In genomic region chr9:133958756-133959155, GRCh38 we compare ENCODE assay signal across 1 cellular context.
TF ChIP-seq lines count a peak whose summit lies in the region.

No MANE protein-coding gene starts in this region.

TF ChIP-seq in WTC11, 78 proteins besides CTCF, POLR2A, EP300 and RAD21 (continued from another document):
- TF ChIP-seq, protein P1, sequence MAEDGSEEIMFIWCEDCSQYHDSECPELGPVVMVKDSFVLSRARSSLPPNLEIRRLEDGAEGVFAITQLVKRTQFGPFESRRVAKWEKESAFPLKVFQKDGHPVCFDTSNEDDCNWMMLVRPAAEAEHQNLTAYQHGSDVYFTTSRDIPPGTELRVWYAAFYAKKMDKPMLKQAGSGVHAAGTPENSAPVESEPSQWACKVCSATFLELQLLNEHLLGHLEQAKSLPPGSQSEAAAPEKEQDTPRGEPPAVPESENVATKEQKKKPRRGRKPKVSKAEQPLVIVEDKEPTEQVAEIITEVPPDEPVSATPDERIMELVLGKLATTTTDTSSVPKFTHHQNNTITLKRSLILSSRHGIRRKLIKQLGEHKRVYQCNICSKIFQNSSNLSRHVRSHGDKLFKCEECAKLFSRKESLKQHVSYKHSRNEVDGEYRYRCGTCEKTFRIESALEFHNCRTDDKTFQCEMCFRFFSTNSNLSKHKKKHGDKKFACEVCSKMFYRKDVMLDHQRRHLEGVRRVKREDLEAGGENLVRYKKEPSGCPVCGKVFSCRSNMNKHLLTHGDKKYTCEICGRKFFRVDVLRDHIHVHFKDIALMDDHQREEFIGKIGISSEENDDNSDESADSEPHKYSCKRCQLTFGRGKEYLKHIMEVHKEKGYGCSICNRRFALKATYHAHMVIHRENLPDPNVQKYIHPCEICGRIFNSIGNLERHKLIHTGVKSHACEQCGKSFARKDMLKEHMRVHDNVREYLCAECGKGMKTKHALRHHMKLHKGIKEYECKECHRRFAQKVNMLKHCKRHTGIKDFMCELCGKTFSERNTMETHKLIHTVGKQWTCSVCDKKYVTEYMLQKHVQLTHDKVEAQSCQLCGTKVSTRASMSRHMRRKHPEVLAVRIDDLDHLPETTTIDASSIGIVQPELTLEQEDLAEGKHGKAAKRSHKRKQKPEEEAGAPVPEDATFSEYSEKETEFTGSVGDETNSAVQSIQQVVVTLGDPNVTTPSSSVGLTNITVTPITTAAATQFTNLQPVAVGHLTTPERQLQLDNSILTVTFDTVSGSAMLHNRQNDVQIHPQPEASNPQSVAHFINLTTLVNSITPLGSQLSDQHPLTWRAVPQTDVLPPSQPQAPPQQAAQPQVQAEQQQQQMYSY (CRISPR knock-in tag; IDR thresholded peaks at IDR 0.05): no peak
- TF ChIP-seq FOXJ3 (CRISPR knock-in tag; IDR thresholded peaks at IDR 0.05; ENCODE audit: borderline replicate concordance): no peak
- no peak for TF ChIP-seq ERG (CRISPR knock-in tag; IDR thresholded peaks at IDR 0.05)
- no peak for TF ChIP-seq ZNF263 (CRISPR knock-in tag; IDR thresholded peaks at IDR 0.05; ENCODE audit: low read depth)
